ENCODE assay signal across 8 cellular contexts in genomic region chr6:110958332-110959192, GRCh38. TPM values are rescaled to one million over a fixed set of nuclear protein-coding genes. Genes with fewer than 3 reads are reported as not detected.
A peak's percentile ranks its signal among the peaks of the same experiment; 100 is the strongest.
DNase-seq lines count a peak whose midpoint lies in the region; ATAC-seq, FAIRE-seq and TF ChIP-seq lines count a peak whose summit lies in the region.

GTF3C6 (plus strand) TSS chr6:110958706; CDS start chr6:110958770, 64 bp downstream.

- H3K27ac Mint-ChIP-seq in T-cell: peak within 1 kb of the TSS; percentile 92 to 99

- no peaks in the 10 kb centered on the region for H3K27me3 Mint-ChIP-seq in T-cell

- H3K4me3 ChIP-seq in cardiac muscle cell: peak within 1 kb of the TSS; percentile 67
- peak within 1 kb of the TSS; percentile 97 for H3K4me3 ChIP-seq in parathyroid adenoma (ENCODE audit: low read depth, low read length)
- peak within 1 kb of the TSS; percentile 83 to 96 for H3K4me3 ChIP-seq in tibial artery

- no peaks in the 10 kb centered on the region for H3K27me3 ChIP-seq in cardiac muscle cell
- H3K27me3 ChIP-seq in parathyroid adenoma (ENCODE audit: control insufficient read depth, insufficient read depth, low read length): no peaks in the 10 kb centered on the region
- H3K27me3 ChIP-seq in tibial artery: no peaks in the 10 kb centered on the region

- H3K9me3 Mint-ChIP-seq in T-cell: no peaks in the 10 kb centered on the region

- H3K4me2 ChIP-seq in parathyroid adenoma (ENCODE audit: low read length): peak within 1 kb of the TSS; percentile 95

- H2AFZ ChIP-seq in parathyroid adenoma: peak within 1 kb of the TSS; percentile 95

- H3K36me3 Mint-ChIP-seq in T-cell: peaks cover 17% of the 10 kb centered on the region

- TF ChIP-seq POLR2A in GM12892 (IDR thresholded peaks at IDR 0.05; ENCODE audit: low read depth, low read length): peak; percentile 98

- peak within 1 kb of the TSS; percentile 90 to 97 (median 95) for H3K4me3 Mint-ChIP-seq in T-cell

- DNase-seq in GM12892 (ENCODE audit: insufficient read length) (peak; percentile 77), NCI-H1436 (lab: John Stamatoyannopoulos, UW) (peak; percentile 89), T-cell (peak; percentile 78 to 96 (median 91)), cardiac muscle cell (ENCODE audit: low read depth in 1 of 2, low spot score in 1 of 2) (peak; percentile 95 to 96), tibial artery (peak; percentile 96)

- POLR2A ChIA-PET in T-cell (lab: Charles Lee): interaction anchor here (0.5 to 2.8 kb wide), 15 partner anchors 9 to 520 kb away, joined by 3 to 30 read pairs (median 4); partner anchors contain the start of genes AMD1 (in 2 of the 2), CDK19 (in 2 of the 2) and RPF2 (in 1 of the 2)

- H3K79me2 ChIP-seq in parathyroid adenoma: no peaks in the 10 kb centered on the region

- CTCF ChIA-PET in T-cell (lab: Charles Lee): interaction anchor here (0.5 to 1.7 kb wide), 10 partner anchors 9 to 300 kb away, joined by 3 to 22 read pairs (median 5); partner anchors contain the start of genes CDK19 (in 1 of the 2) and RPF2 (in 1 of the 2)

- FAIRE-seq in GM12892 (lab: Jason Lieb, UNC): peak; percentile 93

- H3K9ac ChIP-seq in parathyroid adenoma: peak within 1 kb of the TSS; percentile 55

- peaks cover 25% of the 10 kb centered on the region for H3K36me3 ChIP-seq in cardiac muscle cell
- no peaks in the 10 kb centered on the region for H3K36me3 ChIP-seq in parathyroid adenoma (ENCODE audit: control insufficient read depth, insufficient read depth, low read length)
- H3K36me3 ChIP-seq in tibial artery: peaks cover 25 to 34% (median 26%) of the 10 kb centered on the region in 3 donors

- ATAC-seq in HG02798 (IDR thresholded peaks at IDR 0.05; ENCODE audit: poor library complexity, unreplicated experiment) (peak; percentile 98), T-cell (replicated peaks in 1 of 4) (peak; percentile 99 to 100 (median 99))

- intact Hi-C loops in tibial artery (cut with DNase I; ENCODE audit: low total_unique reads): loop anchor here (5.0 to 10.0 kb wide), 2 partner anchors 84 to 141 kb away; partner anchors contain the start of genes AMD1 and CDK19

- H3K27ac ChIP-seq in adipose tissue (ENCODE audit: low read depth, low read length): peak within 1 kb of the TSS; percentile 96
- peak within 1 kb of the TSS; percentile 91 for H3K27ac ChIP-seq in cardiac muscle cell
- H3K27ac ChIP-seq in parathyroid adenoma: peak within 1 kb of the TSS; percentile 84
- peak within 1 kb of the TSS; percentile 91 to 93 for H3K27ac ChIP-seq in tibial artery

- WGBS in adipose tissue, 3 donors: 0 to 1% (median 1%) methylated on average over 70 of the region's 70 CpGs

- H3K4me1 ChIP-seq in cardiac muscle cell (ENCODE audit: low read depth): peaks cover 4% of the 10 kb centered on the region
- no peaks in the 10 kb centered on the region for H3K4me1 ChIP-seq in parathyroid adenoma
- peaks cover 0 to 13% (median 12%) of the 10 kb centered on the region in 4 donors for H3K4me1 ChIP-seq in tibial artery

- H3K9me3 ChIP-seq in cardiac muscle cell (ENCODE audit: low read depth) (no peaks in the 10 kb centered on the region), parathyroid adenoma (ENCODE audit: control insufficient read depth, low read length) (no peaks in the 10 kb centered on the region), tibial artery (no peaks in the 10 kb centered on the region)

- H3K4me1 Mint-ChIP-seq in T-cell: peaks cover 14 to 22% (median 18%) of the 10 kb centered on the region in 3 donors

- TF ChIP-seq CTCF in cardiac muscle cell (IDR thresholded peaks at IDR 0.05; ENCODE audit: low read depth, low read length) (no peak), parathyroid adenoma (IDR thresholded peaks at IDR 0.05) (no peak), tibial artery (IDR thresholded peaks at IDR 0.05) (no peak)

RNA-seq across cellular contexts. Expression of gene GTF3C6, which starts in this region (rescaled TPM):
- 73.1 TPM for polyA plus RNA-seq in GM12892 (2012; ENCODE audit: missing spikeins)
- total RNA-seq in T-cell: 10 to 100 TPM; 21.4 to 33.9 (median 30.3) TPM
- polyA plus RNA-seq in adipose tissue: 10 to 100 TPM; 26.4 to 86.7 (median 62.9) TPM
- 58.5 and 61.9 TPM in 2 replicates for total RNA-seq in cardiac muscle cell
- polyA plus RNA-seq in cardiac muscle cell: 109 and 138 TPM in 2 replicates

Comparison
In these comparisons a context has a peak if more than half of its experiments do, and no peak if none do; other contexts are left out.
1. Peak in every context shown above with its lines: DNase-seq, ATAC-seq, H3K4me3 ChIP-seq and H3K27ac ChIP-seq.